ENCODE assay signal across 8 cellular contexts in the genomic region with DNA sequence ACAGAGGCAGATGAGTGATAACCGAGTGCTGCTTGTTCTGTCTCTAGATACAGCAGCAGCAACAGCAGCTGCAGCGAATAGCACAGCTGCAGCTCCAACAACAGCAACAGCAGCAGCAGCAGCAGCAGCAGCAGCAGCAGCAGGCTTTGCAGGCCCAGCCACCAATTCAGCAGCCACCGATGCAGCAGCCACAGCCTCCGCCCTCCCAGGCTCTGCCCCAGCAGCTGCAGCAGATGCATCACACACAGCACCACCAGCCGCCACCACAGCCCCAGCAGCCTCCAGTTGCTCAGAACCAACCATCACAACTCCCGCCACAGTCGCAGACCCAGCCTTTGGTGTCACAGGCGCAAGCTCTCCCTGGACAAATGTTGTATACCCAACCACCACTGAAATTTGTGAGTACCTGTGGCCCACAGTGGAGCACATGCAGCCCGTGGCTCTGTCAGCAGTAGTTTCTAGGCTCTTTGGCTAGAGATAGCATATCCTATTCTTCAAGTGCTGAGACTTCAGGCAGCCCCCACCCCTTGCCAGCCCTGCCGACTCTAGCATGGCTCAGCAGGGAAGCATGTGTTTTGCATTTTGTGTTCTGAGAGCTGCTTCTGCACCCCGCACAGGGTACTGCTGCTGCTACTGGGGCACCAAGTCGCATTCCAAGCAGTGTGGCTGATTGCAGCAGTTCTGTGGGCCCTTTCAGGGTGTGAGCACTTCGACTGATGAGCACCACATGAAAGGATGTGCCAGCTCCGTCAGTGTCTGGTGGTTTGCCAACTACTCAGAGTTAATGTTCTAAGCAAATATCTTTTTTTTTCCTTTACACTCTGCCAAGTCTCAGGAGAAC. TPM values are rescaled to one million over a fixed set of nuclear protein-coding genes. Genes with fewer than 3 reads are reported as not detected.
DNase-seq lines count a peak whose midpoint lies in the region; ATAC-seq and TF ChIP-seq lines count a peak whose summit lies in the region.

No MANE protein-coding gene starts in this region.

- H3K4me1 Mint-ChIP-seq in HFFc6 (ENCODE audit: low read depth), result peaks cover 79% of the 10 kb centered on the region
- H3K4me1 Mint-ChIP-seq in activated T-cell treated with anti-CD3 and anti-CD28 coated beads, Interleukin-2, amount 50 U/mL, for 24 hours (ENCODE audit: low read depth), result peaks cover 91% of the 10 kb centered on the region

- H3K27me3 ChIP-seq in H7 (ENCODE audit: control insufficient read depth, insufficient read depth, low read length), result no peaks in the 10 kb centered on the region

- ATAC-seq in HG03280 (IDR thresholded peaks at IDR 0.05; ENCODE audit: unreplicated experiment) (no peak), HG02623 (IDR thresholded peaks at IDR 0.05; ENCODE audit: unreplicated experiment) (no peak)

- H3K4me3 Mint-ChIP-seq in HFFc6, result peak overlapping the region; percentile 83
- peak overlapping the region; percentile 32 for H3K4me3 Mint-ChIP-seq in activated T-cell treated with anti-CD3 and anti-CD28 coated beads, Interleukin-2, amount 50 U/mL, for 24 hours

- peaks cover 36% of the 10 kb centered on the region for H3K36me3 ChIP-seq in H7 (replicated peaks; ENCODE audit: control insufficient read depth, insufficient read depth, low read length)

- DNase-seq in HFFc6, result peak; percentile 91
- peak; percentile 65 for DNase-seq in activated T-cell treated with anti-CD3 and anti-CD28 coated beads, Interleukin-2, amount 50 U/mL, for 24 hours
- DNase-seq in fibroblast of mammary gland (ENCODE audit: low read depth), result peak; percentile 95
- peak; percentile 60 for DNase-seq in stimulated activated CD4-positive, alpha-beta T cell treated with anti-CD3 and anti-CD28 coated beads, Interleukin-4, amount 100 ng/mL, for 24 hours
- no peak for DNase-seq in SW480 (ENCODE audit: low spot score)
- DNase-seq in H7, result no peak

- no peaks in the 10 kb centered on the region for H3K9me3 Mint-ChIP-seq in HFFc6
- H3K9me3 Mint-ChIP-seq in activated T-cell treated with anti-CD3 and anti-CD28 coated beads, Interleukin-2, amount 50 U/mL, for 24 hours, result no peaks in the 10 kb centered on the region

- peaks cover 13% of the 10 kb centered on the region for H3K27me3 Mint-ChIP-seq in HFFc6 (ENCODE audit: insufficient read depth)
- no peaks in the 10 kb centered on the region for H3K27me3 Mint-ChIP-seq in activated T-cell treated with anti-CD3 and anti-CD28 coated beads, Interleukin-2, amount 50 U/mL, for 24 hours

- H3K36me3 Mint-ChIP-seq in HFFc6 (ENCODE audit: low read depth), result peaks cover 46% of the 10 kb centered on the region
- peaks cover 98% of the 10 kb centered on the region for H3K36me3 Mint-ChIP-seq in activated T-cell treated with anti-CD3 and anti-CD28 coated beads, Interleukin-2, amount 50 U/mL, for 24 hours (ENCODE audit: low read depth)

- H3K4me3 ChIP-seq in fibroblast of mammary gland (ENCODE audit: control insufficient read depth, low read depth, low read length), result no peak overlapping the region
- H3K4me3 ChIP-seq in H7 (ENCODE audit: insufficient read depth, low read depth, low read length), result no peak overlapping the region

- TF ChIP-seq CTCF in HFFc6 (IDR thresholded peaks at IDR 0.05) (no peak), fibroblast of mammary gland (conservative IDR thresholded peaks at IDR 0.05; ENCODE audit: control insufficient read depth, insufficient read depth, low read depth, low read length) (no peak)

- H3K27ac Mint-ChIP-seq in HFFc6, result peak overlapping the region; percentile 98
- peak overlapping the region; percentile 45 for H3K27ac Mint-ChIP-seq in activated T-cell treated with anti-CD3 and anti-CD28 coated beads, Interleukin-2, amount 50 U/mL, for 24 hours

RNA-seq across cellular contexts. Expression of a gene that starts 59.2 kb away (rescaled TPM):
- total RNA-seq in HFFc6 (2021; fragmentation: NEBNext Ultra II Directional; extraction: Animal tissue kit (Norgen Biotek cat#: 25700)), result 100 to 1,000 TPM; 128 to 148 (median 136) TPM
- total RNA-seq in H7 (2014; rRNA removed; shearing (Covaris generic)), result 24.4 and 25.3 TPM in 2 replicates

Comparison
In these comparisons a context has a peak if more than half of its experiments do, and no peak if none do; other contexts are left out.
1. DNase-seq: peak in HFFc6 (single experiment), activated T-cell treated with anti-CD3 and anti-CD28 coated beads, Interleukin-2, amount 50 U/mL, for 24 hours (single experiment), fibroblast of mammary gland (single experiment) and stimulated activated CD4-positive, alpha-beta T cell treated with anti-CD3 and anti-CD28 coated beads, Interleukin-4, amount 100 ng/mL, for 24 hours (single experiment); none in SW480 (single experiment) and H7 (single experiment).